10 cellular contexts compared by ENCODE assay signal in genomic region chr4:123352240-123352945, GRCh38. TPM values are rescaled to one million over a fixed set of nuclear protein-coding genes. Genes with fewer than 3 reads are reported as not detected.
DNase-seq lines count a peak whose midpoint lies in the region; ATAC-seq and TF ChIP-seq lines count a peak whose summit lies in the region.
"Had no signal": no experiment of that assay in that cellular context is flagged by ENCODE, and none has a peak within 500 bp of the region (broad histone marks: within the 10 kb centered on the region; RNA-seq: fewer than 3 reads in every experiment).

No MANE protein-coding gene starts in this region.

- no peak overlapping the region for H3K4me3 ChIP-seq in AG04449 (ENCODE audit: low read depth, low read length)
- no peak overlapping the region for H3K4me3 ChIP-seq in Jurkat, Clone E6-1 (ENCODE audit: low read length)
- peak overlapping the region in 30 of 59 donors; percentile 7 to 55 (median 31) for H3K4me3 ChIP-seq in dorsolateral prefrontal cortex
- H3K4me3 ChIP-seq in HAP-1, result no peak overlapping the region

- DNase-seq in AG04449 (ENCODE audit: low read depth, low spot score) (peak; percentile 5), dorsolateral prefrontal cortex (no peak), medulla oblongata (ENCODE audit: extremely low spot score) (peak; percentile 57), DMS53 treated with DMSO at 0.1 percent for 48 hours (lab: John Stamatoyannopoulos, UW; ENCODE audit: unreplicated experiment) (no peak), HAP-1 (ENCODE audit: low spot score in 2 of 2) (no peak)
- peak; percentile 82 for DNase-seq in Jurkat, Clone E6-1 (ENCODE audit: low read depth, low spot score)
- no peak for DNase-seq in central memory CD4-positive, alpha-beta T cell
- DNase-seq: Caco-2 had no signal

- intact Hi-C loops in dorsolateral prefrontal cortex (cut with DNase I), result no loop called here

- CTCF ChIA-PET in AG04449 (lab: Yijun Ruan, JAX), result interaction anchor here (1.5 kb wide), 1 partner anchor 10 kb away, joined by 3 read pairs; no protein-coding TSS in a partner anchor

- H3K9me3 ChIP-seq in HAP-1, result no peaks in the 10 kb centered on the region
- H3K9me3 ChIP-seq: Caco-2 had no signal

- peak overlapping the region in 24 of 59 donors; percentile 2 to 77 (median 36) for H3K27ac ChIP-seq in dorsolateral prefrontal cortex

- H3K36me3 ChIP-seq in HAP-1 (replicated peaks), result no peaks in the 10 kb centered on the region

- H3K4me1 ChIP-seq in HAP-1, result no peaks in the 10 kb centered on the region

- TF ChIP-seq CTCF in AG04449 (IDR thresholded peaks at IDR 0.05; ENCODE audit: insufficient read depth, low read length, missing control alignments) (no peak), dorsolateral prefrontal cortex (IDR thresholded peaks at IDR 0.05 in 54 of 56, conservative IDR thresholded peaks at IDR 0.05 in 2 of 56; ENCODE audit: low read depth in 1 of 56, partially characterized antibody in 56 of 56) (no peak)

- ATAC-seq in GM21381 (IDR thresholded peaks at IDR 0.05; ENCODE audit: unreplicated experiment), result no peak
- ATAC-seq: WTC11 had no signal

- POLR2A ChIA-PET in AG04449 (lab: Yijun Ruan, JAX), result no interaction called here

- in situ Hi-C loops in HAP-1 (cut with MboI; ENCODE audit: low sequenced_read_pairs), result no loop called here

- H3K27me3 ChIP-seq in dorsolateral prefrontal cortex (no peaks in the 10 kb centered on the region), HAP-1 (ENCODE audit: low read depth) (no peaks in the 10 kb centered on the region)

RNA-seq across cellular contexts. Expression of gene SPRY1, which starts 44.2 kb away (rescaled TPM):
- polyA plus RNA-seq in Jurkat, Clone E6-1 (2012; ENCODE audit: insufficient read depth, insufficient read length), result 2.9 TPM
- total RNA-seq in dorsolateral prefrontal cortex, result 10 to 100 TPM in 114 of 120 experiments, 1 to 10 TPM in 6; 6.6 to 33.5 (median 17.6) TPM

Comparison
In these comparisons a context has a peak if more than half of its experiments do, and no peak if none do; other contexts are left out.
1. DNase-seq: peak in AG04449 (single experiment), Jurkat, Clone E6-1 (single experiment) and medulla oblongata (single experiment); none in dorsolateral prefrontal cortex (0 of 10), central memory CD4-positive, alpha-beta T cell (single experiment), DMS53 treated with DMSO at 0.1 percent for 48 hours (single experiment) and HAP-1 (0 of 2).
2. H3K4me3 ChIP-seq: peak in dorsolateral prefrontal cortex (30 of 59); none in AG04449 (single experiment), Jurkat, Clone E6-1 (single experiment) and HAP-1 (single experiment).